ENCODE assay signal across 7 cellular contexts in the genomic region with DNA sequence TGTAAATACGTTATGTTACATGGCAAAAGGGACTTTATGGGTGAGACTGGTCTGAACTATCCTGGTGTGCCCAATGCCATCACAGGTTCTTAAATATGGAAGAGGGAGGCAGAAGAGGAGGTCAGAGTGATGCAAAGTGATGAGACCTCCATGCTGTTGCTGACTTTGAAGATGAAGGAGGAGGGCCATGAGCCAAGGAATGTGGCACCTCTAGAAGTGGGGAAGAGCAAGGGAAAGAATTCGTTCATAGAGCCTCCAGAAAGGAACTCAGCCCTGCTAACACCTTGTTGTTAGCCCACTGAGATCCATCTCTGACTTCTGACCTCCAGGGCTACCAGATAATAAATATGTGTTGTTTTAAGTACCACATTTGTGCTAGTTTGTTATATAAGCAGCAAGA.
"Had no signal": no experiment of that assay in that cellular context is flagged by ENCODE, and none has a peak within 500 bp of the region (broad histone marks: within the 10 kb centered on the region; RNA-seq: fewer than 3 reads in every experiment).

No MANE protein-coding gene starts in this region.

- H3K4me1 Mint-ChIP-seq: IgD-negative memory B cell had no signal

- H3K4me3 ChIP-seq: K562 had no signal

- ATAC-seq: HepG2, K562 had no signal

- H3K27ac ChIP-seq: HL-60 had no signal

- H3K27ac Mint-ChIP-seq: IgD-negative memory B cell had no signal

- H3K36me3 Mint-ChIP-seq: IgD-negative memory B cell had no signal

- H3K27me3 Mint-ChIP-seq: IgD-negative memory B cell had no signal

- DNase-seq: IMR-90, KBM-7 had no signal

- H3K4me3 Mint-ChIP-seq: IgD-negative memory B cell had no signal

- FAIRE-seq: HepG2, HTR-8/SVneo, K562 had no signal
